In the genomic region with DNA sequence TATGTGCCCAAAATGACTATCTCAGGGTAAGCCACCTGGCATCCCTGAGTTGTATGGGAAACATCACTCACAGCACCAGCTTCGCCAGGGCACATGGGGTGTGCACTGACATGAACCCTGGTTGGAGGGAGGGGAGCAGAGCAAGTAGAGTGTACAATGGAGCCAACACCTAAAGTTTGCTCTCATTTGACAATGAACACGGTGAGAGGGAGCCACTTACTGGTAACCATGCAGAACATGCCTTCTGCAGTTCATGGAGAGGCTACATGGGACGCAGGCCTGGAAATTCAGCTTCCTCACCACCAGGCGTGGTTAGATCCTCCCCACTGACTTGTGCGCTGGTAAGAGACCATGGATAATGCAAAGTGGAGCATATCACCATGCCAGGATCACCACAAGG, we compare ENCODE assay signal across 1 cellular context.
TF ChIP-seq lines count a peak whose summit lies in the region.

No MANE protein-coding gene starts in this region.

TF ChIP-seq in WTC11, 78 proteins besides CTCF, POLR2A, EP300 and RAD21 (continued from another document):
- TF ChIP-seq ATF3 (CRISPR knock-in tag; conservative IDR thresholded peaks at IDR 0.05) = no peak
- TF ChIP-seq, protein P1, sequence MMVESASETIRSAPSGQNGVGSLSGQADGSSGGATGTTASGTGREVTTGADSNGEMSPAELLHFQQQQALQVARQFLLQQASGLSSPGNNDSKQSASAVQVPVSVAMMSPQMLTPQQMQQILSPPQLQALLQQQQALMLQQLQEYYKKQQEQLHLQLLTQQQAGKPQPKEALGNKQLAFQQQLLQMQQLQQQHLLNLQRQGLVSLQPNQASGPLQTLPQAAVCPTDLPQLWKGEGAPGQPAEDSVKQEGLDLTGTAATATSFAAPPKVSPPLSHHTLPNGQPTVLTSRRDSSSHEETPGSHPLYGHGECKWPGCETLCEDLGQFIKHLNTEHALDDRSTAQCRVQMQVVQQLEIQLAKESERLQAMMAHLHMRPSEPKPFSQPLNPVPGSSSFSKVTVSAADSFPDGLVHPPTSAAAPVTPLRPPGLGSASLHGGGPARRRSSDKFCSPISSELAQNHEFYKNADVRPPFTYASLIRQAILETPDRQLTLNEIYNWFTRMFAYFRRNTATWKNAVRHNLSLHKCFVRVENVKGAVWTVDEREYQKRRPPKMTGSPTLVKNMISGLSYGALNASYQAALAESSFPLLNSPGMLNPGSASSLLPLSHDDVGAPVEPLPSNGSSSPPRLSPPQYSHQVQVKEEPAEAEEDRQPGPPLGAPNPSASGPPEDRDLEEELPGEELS (CRISPR knock-in tag; IDR thresholded peaks at IDR 0.05) = no peak
- no peak for TF ChIP-seq NR3C1 (CRISPR knock-in tag; conservative IDR thresholded peaks at IDR 0.05; ENCODE audit: low read depth)
- TF ChIP-seq NFYB (CRISPR knock-in tag; conservative IDR thresholded peaks at IDR 0.05; ENCODE audit: low read depth) = no peak
- no peak for TF ChIP-seq CBFB (CRISPR knock-in tag; IDR thresholded peaks at IDR 0.05; ENCODE audit: low read depth)
- TF ChIP-seq OVOL2 (CRISPR knock-in tag; IDR thresholded peaks at IDR 0.05; ENCODE audit: borderline replicate concordance) = no peak
- TF ChIP-seq ZNF232 (CRISPR knock-in tag; IDR thresholded peaks at IDR 0.05) = no peak
- TF ChIP-seq FOXP1 (CRISPR knock-in tag; IDR thresholded peaks at IDR 0.05; ENCODE audit: borderline replicate concordance) = no peak
- TF ChIP-seq, protein P2, sequence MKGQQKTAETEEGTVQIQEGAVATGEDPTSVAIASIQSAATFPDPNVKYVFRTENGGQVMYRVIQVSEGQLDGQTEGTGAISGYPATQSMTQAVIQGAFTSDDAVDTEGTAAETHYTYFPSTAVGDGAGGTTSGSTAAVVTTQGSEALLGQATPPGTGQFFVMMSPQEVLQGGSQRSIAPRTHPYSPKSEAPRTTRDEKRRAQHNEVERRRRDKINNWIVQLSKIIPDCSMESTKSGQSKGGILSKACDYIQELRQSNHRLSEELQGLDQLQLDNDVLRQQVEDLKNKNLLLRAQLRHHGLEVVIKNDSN (CRISPR knock-in tag; IDR thresholded peaks at IDR 0.05) = no peak
- TF ChIP-seq SOX15 (CRISPR knock-in tag; IDR thresholded peaks at IDR 0.05) = no peak
- no peak for TF ChIP-seq ATF1 (CRISPR knock-in tag; IDR thresholded peaks at IDR 0.05)
